In the genomic region with DNA sequence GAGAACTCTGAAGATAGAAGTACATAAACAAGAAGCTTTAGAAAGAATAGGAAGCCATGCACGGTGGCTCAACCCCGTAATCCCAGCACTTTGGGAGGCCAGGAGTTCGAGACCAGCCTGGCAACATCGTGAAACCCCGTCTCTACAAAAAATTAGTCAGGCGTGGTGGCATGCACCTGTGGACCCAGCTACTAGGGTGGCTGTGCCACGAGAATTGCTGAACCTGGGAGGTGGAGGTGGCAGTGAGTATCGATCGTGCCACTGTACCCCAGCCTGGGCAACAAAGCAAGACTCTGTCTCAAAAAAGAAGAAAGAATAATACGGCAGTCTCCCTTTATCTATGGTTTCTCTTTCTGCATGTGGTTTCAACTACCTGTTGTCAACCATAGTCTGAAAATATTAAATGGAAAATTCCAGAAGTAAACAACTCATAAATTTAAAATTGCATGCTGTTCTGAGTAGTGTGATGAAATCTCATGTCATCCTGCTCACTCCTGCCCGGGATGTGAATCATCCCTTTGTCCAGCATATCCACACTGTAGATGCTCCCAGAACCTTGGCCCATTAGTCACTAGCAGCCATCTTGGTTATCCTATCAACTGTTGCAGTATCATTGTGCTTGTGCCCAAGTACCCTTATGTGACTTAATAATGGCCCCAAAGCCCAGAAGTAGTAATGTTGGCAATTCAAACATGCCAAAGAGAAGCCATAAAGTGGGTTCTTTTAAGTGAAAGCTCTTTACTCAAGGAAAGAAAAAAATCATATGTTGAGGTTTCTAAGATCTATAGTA, we compare ENCODE assay signal across 8 cellular contexts. TPM values are rescaled to one million over a fixed set of nuclear protein-coding genes. Genes with fewer than 3 reads are reported as not detected.
A peak's percentile ranks its signal among the peaks of the same experiment; 100 is the strongest.
DNase-seq lines count a peak whose midpoint lies in the region; ATAC-seq, FAIRE-seq and TF ChIP-seq lines count a peak whose summit lies in the region.
"Had no signal": no experiment of that assay in that cellular context is flagged by ENCODE, and none has a peak within 500 bp of the region (broad histone marks: within the 10 kb centered on the region; RNA-seq: fewer than 3 reads in every experiment).

No MANE protein-coding gene starts in this region.

- H3K4me3 Mint-ChIP-seq in chondrocyte (ENCODE audit: unreplicated experiment) = no peak overlapping the region
- H3K4me3 Mint-ChIP-seq in naive thymus-derived CD8-positive, alpha-beta T cell = peak overlapping the region in 1 of 10 donors; percentile 36

- no peaks in the 10 kb centered on the region for H3K9me3 Mint-ChIP-seq in chondrocyte (ENCODE audit: low read depth)
- no peaks in the 10 kb centered on the region for H3K9me3 Mint-ChIP-seq in naive thymus-derived CD8-positive, alpha-beta T cell

- H3K36me3 Mint-ChIP-seq in chondrocyte (ENCODE audit: low read depth) = peaks cover 17% of the 10 kb centered on the region
- peaks cover 5 to 79% (median 52%) of the 10 kb centered on the region in 3 donors for H3K36me3 Mint-ChIP-seq in naive thymus-derived CD8-positive, alpha-beta T cell

- POLR2A ChIA-PET in naive thymus-derived CD8-positive, alpha-beta T cell (lab: Charles Lee) = interaction anchor here (0.7 kb wide), 1 partner anchor 23 kb away, joined by 3 read pairs; no protein-coding TSS in a partner anchor

- H3K27me3 Mint-ChIP-seq in chondrocyte (ENCODE audit: low read depth) = no peaks in the 10 kb centered on the region
- H3K27me3 Mint-ChIP-seq in naive thymus-derived CD8-positive, alpha-beta T cell = no peaks in the 10 kb centered on the region

- peaks cover 7% of the 10 kb centered on the region for H3K4me1 Mint-ChIP-seq in chondrocyte (ENCODE audit: low read depth)
- H3K4me1 Mint-ChIP-seq in naive thymus-derived CD8-positive, alpha-beta T cell = peaks cover 14 to 48% (median 39%) of the 10 kb centered on the region in 4 donors

- H3K36me3 ChIP-seq in kidney (ENCODE audit: control insufficient read depth in 1 of 2, insufficient read depth in 2 of 2, low read length in 2 of 2) = peaks cover 6 to 12% of the 10 kb centered on the region in 2 donors

- no peak overlapping the region for H3K4me3 ChIP-seq in right cardiac atrium (ENCODE audit: low read length)
- no peak overlapping the region for H3K4me3 ChIP-seq in kidney (ENCODE audit: low read length in 2 of 2)

- no peaks in the 10 kb centered on the region for H3K9me3 ChIP-seq in right cardiac atrium (ENCODE audit: control insufficient read depth, low read length)
- no peaks in the 10 kb centered on the region for H3K9me3 ChIP-seq in kidney (ENCODE audit: control insufficient read depth in 1 of 2, low read length in 2 of 2)

- TF ChIP-seq CTCF in chondrocyte (IDR thresholded peaks at IDR 0.05) = no peak
- TF ChIP-seq CTCF in kidney (IDR thresholded peaks at IDR 0.05; ENCODE audit: borderline replicate concordance, extremely low read depth, insufficient read depth) = no peak

- WGBS in right cardiac atrium = 97% methylated on average over 11 of the region's 11 CpGs

- peak overlapping the region; percentile 77 for H3K27ac Mint-ChIP-seq in chondrocyte (ENCODE audit: unreplicated experiment)
- H3K27ac Mint-ChIP-seq in naive thymus-derived CD8-positive, alpha-beta T cell = peak overlapping the region in 9 of 10 donors; percentile 15 to 84 (median 77)

- H3K27me3 ChIP-seq in right cardiac atrium (ENCODE audit: control insufficient read depth, insufficient read depth) = no peaks in the 10 kb centered on the region

- H3K9ac ChIP-seq in kidney (ENCODE audit: low read length in 2 of 2) = no peak overlapping the region

- no peak overlapping the region for H3K27ac ChIP-seq in right cardiac atrium (ENCODE audit: low read length)
- no peak overlapping the region for H3K27ac ChIP-seq in kidney (ENCODE audit: low read depth in 2 of 2, low read length in 2 of 2)

- no peak for ATAC-seq in naive thymus-derived CD8-positive, alpha-beta T cell
- no peak for ATAC-seq in right cardiac atrium

- intact Hi-C loops in right cardiac atrium (cut with DNase I) (no loop called here), kidney (cut with DNase I) (no loop called here)

- FAIRE-seq in kidney (lab: Jason Lieb, UNC) = no peak

- H3K4me1 ChIP-seq in right cardiac atrium (ENCODE audit: control insufficient read depth, insufficient read depth, low read length) (peaks cover 2% of the 10 kb centered on the region), kidney (ENCODE audit: control insufficient read depth in 1 of 2, insufficient read depth in 1 of 2, low read depth in 1 of 2, low read length in 2 of 2) (no peaks in the 10 kb centered on the region)

- DNase-seq in GM04503 (ENCODE audit: low read depth) = peak; percentile 68
- peak; percentile 83 for DNase-seq in RPMI7951 (ENCODE audit: low read depth)
- DNase-seq in chondrocyte (ENCODE audit: low spot score) = no peak
- DNase-seq in naive thymus-derived CD8-positive, alpha-beta T cell = no peak
- no peak for DNase-seq in right cardiac atrium
- DNase-seq in kidney = no peak
- DNase-seq in HT-29 (ENCODE audit: low spot score) = no peak
- DNase-seq: effector memory CD4-positive, alpha-beta T cell had no signal

RNA-seq across cellular contexts. Expression of a gene that starts 22.1 kb away (rescaled TPM):
- total RNA-seq in RPMI7951 (2014; rRNA removed; shearing (Covaris generic)) = 190 and 227 TPM in 2 replicates
- total RNA-seq in chondrocyte (43.2 to 53.0 TPM (median 46.7 TPM) in 3 replicates), right cardiac atrium (10 to 100 TPM; 82.5 to 97.9 (median 89.1) TPM), kidney (67.2 TPM)
- total RNA-seq in naive thymus-derived CD8-positive, alpha-beta T cell = 100 to 1,000 TPM in 1 of 2 experiments, 10 to 100 TPM in 1; 97.6 to 103 TPM
- polyA plus RNA-seq in naive thymus-derived CD8-positive, alpha-beta T cell = 10 to 100 TPM; 44.4 to 55.8 (median 55.5) TPM
- polyA plus RNA-seq in right cardiac atrium (49.9 TPM), kidney (ENCODE audit: insufficient read depth, low read depth, low replicate concordance) (23.7 TPM)
- 139 and 141 TPM in 2 replicates for total RNA-seq in HT-29 (2014; rRNA removed; shearing (Covaris generic))

Comparison
In these comparisons a context has a peak if more than half of its experiments do, and no peak if none do; other contexts are left out.
1. DNase-seq: peak in GM04503 (single experiment) and RPMI7951 (single experiment); none in chondrocyte (single experiment), naive thymus-derived CD8-positive, alpha-beta T cell (0 of 10), right cardiac atrium (0 of 3), kidney (single experiment) and HT-29 (single experiment).